ENCODE assay signal across 21 cellular contexts in the genomic region with DNA sequence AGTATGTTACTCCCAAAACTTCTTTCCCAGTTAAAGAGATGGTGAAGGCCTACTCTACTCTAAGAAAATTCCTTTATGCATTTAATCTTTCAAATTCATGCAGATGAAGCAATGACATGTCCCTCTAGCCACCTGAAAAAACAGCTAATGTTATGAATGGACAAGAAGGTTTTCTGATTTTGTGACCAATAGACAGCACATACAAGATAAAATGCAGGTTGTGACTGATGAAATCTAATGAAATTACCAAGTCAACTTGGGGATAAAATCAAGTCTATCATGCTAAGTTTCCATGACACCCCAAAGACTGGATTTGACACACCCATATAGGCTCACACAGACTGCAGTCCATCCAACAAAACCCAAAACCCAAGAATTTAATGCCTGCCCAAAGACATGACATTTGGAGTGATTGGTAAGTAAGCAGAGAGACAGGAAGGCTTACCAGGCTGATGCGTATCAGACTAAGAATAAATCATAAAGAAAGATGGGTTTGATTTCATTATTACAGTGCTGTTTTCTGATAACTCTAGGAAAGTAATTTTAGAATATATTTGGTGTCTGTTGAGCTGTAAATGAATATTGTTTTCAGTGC. TPM values are rescaled to one million over a fixed set of nuclear protein-coding genes. Genes with fewer than 3 reads are reported as not detected.
A peak's percentile ranks its signal among the peaks of the same experiment; 100 is the strongest.
DNase-seq lines count a peak whose midpoint lies in the region; ATAC-seq and TF ChIP-seq lines count a peak whose summit lies in the region.
"Had no signal": no experiment of that assay in that cellular context is flagged by ENCODE, and none has a peak within 500 bp of the region (broad histone marks: within the 10 kb centered on the region; RNA-seq: fewer than 3 reads in every experiment).

No MANE protein-coding gene starts in this region.

- no peaks in the 10 kb centered on the region for H3K9me3 Mint-ChIP-seq in activated T-cell treated with anti-CD3 and anti-CD28 coated beads, Interleukin-2, amount 50 U/mL, for 4 hours
- H3K9me3 Mint-ChIP-seq in activated B cell treated with CpG ODN at 0.5 μM for 24 hours, result no peaks in the 10 kb centered on the region
- peaks cover 0 to 1% of the 10 kb centered on the region in 2 donors for H3K9me3 Mint-ChIP-seq in stimulated activated naive B cell treated with anti-CD40 and anti-IgM and Interleukin-4, amounts not matched to agents 10 μg/mL and 1 μg/mL and 100 μg/mL, for 72 hours
- H3K9me3 Mint-ChIP-seq: brain; H9; T-helper 1 cell treated with Interleukin-12 subunit alpha and Interleukin-12 subunit beta and Interleukin-4 antibody, amounts not matched to agents 30 μg/mL and 1 μg/mL, for 36 hours had no signal

- CTCF ChIA-PET in activated B cell treated with CpG ODN at 0.5 μM for 24 hours (lab: Charles Lee), result no interaction called here

- no peak for TF ChIP-seq CTCF in activated B cell treated with CpG ODN at 0.5 μM for 24 hours (IDR thresholded peaks at IDR 0.05)

- H3K27ac ChIP-seq in epithelial cell of prostate, result peak overlapping the region; percentile 16
- H3K27ac ChIP-seq: foreskin keratinocyte, heart right ventricle had no signal

- POLR2A ChIA-PET in activated B cell treated with CpG ODN at 0.5 μM for 24 hours (lab: Charles Lee), result interaction anchor here (1.5 kb wide), 1 partner anchor 59 kb away, joined by 5 read pairs; no protein-coding TSS in a partner anchor

- no peak for DNase-seq in activated T-cell treated with anti-CD3 and anti-CD28 coated beads, Interleukin-2, amount 50 U/mL, for 4 hours
- DNase-seq in activated T-cell treated with anti-CD3 and anti-CD28 coated beads for 4 hours (no peak), activated B cell treated with CpG ODN at 0.5 μM for 24 hours (no peak), epithelial cell of prostate (ENCODE audit: low read depth, low spot score) (no peak), NCI-H1930 (lab: John Stamatoyannopoulos, UW) (no peak), NCI-H2081 (lab: John Stamatoyannopoulos, UW) (no peak)
- no peak for DNase-seq in stimulated activated naive B cell treated with anti-CD40 and anti-IgM and Interleukin-4, amounts not matched to agents 10 μg/mL and 1 μg/mL and 100 μg/mL, for 72 hours
- no peak for DNase-seq in activated CD8-positive, alpha-beta memory T cell treated with anti-CD3 and anti-CD28 coated beads for 24 hours
- DNase-seq: activated CD4-positive, alpha-beta T cell treated with anti-CD3 and anti-CD28 coated beads, Interleukin-2, amount 50 U/mL, for 1 hour; effector CD4-positive, alpha-beta T cell; foreskin keratinocyte; H9; heart right ventricle; IMR-90; NCI-H1092 treated with DMSO at 0.1 percent for 48 hours; NCI-H2029; NCI-H2227 treated with DMSO at 0.1 percent for 48 hours; occipital lobe; stimulated activated CD8-positive, alpha-beta memory T cell treated with anti-CD3 and anti-CD28 coated beads, Interleukin-4, amount 100 ng/mL, for 48 hours had no signal

- H3K36me3 Mint-ChIP-seq in activated T-cell treated with anti-CD3 and anti-CD28 coated beads, Interleukin-2, amount 50 U/mL, for 4 hours (ENCODE audit: insufficient read depth), result peaks cover 63% of the 10 kb centered on the region
- peaks cover 76% of the 10 kb centered on the region for H3K36me3 Mint-ChIP-seq in activated B cell treated with CpG ODN at 0.5 μM for 24 hours (ENCODE audit: low read depth)
- peaks cover 47 to 56% of the 10 kb centered on the region in 2 donors for H3K36me3 Mint-ChIP-seq in stimulated activated naive B cell treated with anti-CD40 and anti-IgM and Interleukin-4, amounts not matched to agents 10 μg/mL and 1 μg/mL and 100 μg/mL, for 72 hours

- peak; percentile 18 to 53 for ATAC-seq in activated T-cell treated with anti-CD3 and anti-CD28 coated beads, Interleukin-2, amount 50 U/mL, for 4 hours
- ATAC-seq in activated B cell treated with CpG ODN at 0.5 μM for 24 hours (ENCODE audit: low read depth), result no peak
- no peak for ATAC-seq in stimulated activated naive B cell treated with anti-CD40 and anti-IgM and Interleukin-4, amounts not matched to agents 10 μg/mL and 1 μg/mL and 100 μg/mL, for 72 hours (replicated peaks)
- ATAC-seq: foreskin keratinocyte, heart right ventricle had no signal

- H3K27me3 Mint-ChIP-seq in activated T-cell treated with anti-CD3 and anti-CD28 coated beads, Interleukin-2, amount 50 U/mL, for 4 hours (ENCODE audit: low read depth), result no peaks in the 10 kb centered on the region
- no peaks in the 10 kb centered on the region for H3K27me3 Mint-ChIP-seq in activated B cell treated with CpG ODN at 0.5 μM for 24 hours
- H3K27me3 Mint-ChIP-seq in stimulated activated naive B cell treated with anti-CD40 and anti-IgM and Interleukin-4, amounts not matched to agents 10 μg/mL and 1 μg/mL and 100 μg/mL, for 72 hours, result no peaks in the 10 kb centered on the region
- H3K27me3 Mint-ChIP-seq: brain had no signal

- intact Hi-C loops in activated B cell treated with CpG ODN at 0.5 μM for 24 hours (cut with micrococcal nuclease), result loop anchor here (5.0 kb wide), 3 partner anchors 137 to 413 kb away; no protein-coding TSS in a partner anchor

- H3K4me1 Mint-ChIP-seq in activated T-cell treated with anti-CD3 and anti-CD28 coated beads, Interleukin-2, amount 50 U/mL, for 4 hours (ENCODE audit: low read depth), result peaks cover 74% of the 10 kb centered on the region
- peaks cover 91% of the 10 kb centered on the region for H3K4me1 Mint-ChIP-seq in activated B cell treated with CpG ODN at 0.5 μM for 24 hours
- peaks cover 47 to 79% of the 10 kb centered on the region in 2 donors for H3K4me1 Mint-ChIP-seq in stimulated activated naive B cell treated with anti-CD40 and anti-IgM and Interleukin-4, amounts not matched to agents 10 μg/mL and 1 μg/mL and 100 μg/mL, for 72 hours
- H3K4me1 Mint-ChIP-seq: brain had no signal

- peak overlapping the region; percentile 47 for H3K27ac Mint-ChIP-seq in activated B cell treated with CpG ODN at 0.5 μM for 24 hours
- H3K27ac Mint-ChIP-seq in stimulated activated naive B cell treated with anti-CD40 and anti-IgM and Interleukin-4, amounts not matched to agents 10 μg/mL and 1 μg/mL and 100 μg/mL, for 72 hours, result peak overlapping the region; percentile 48
- H3K27ac Mint-ChIP-seq: H9; T-helper 1 cell treated with Interleukin-12 subunit alpha and Interleukin-12 subunit beta and Interleukin-4 antibody, amounts not matched to agents 30 μg/mL and 1 μg/mL, for 36 hours had no signal

- H3K4me3 Mint-ChIP-seq in activated T-cell treated with anti-CD3 and anti-CD28 coated beads, Interleukin-2, amount 50 U/mL, for 4 hours, result no peak overlapping the region
- H3K4me3 Mint-ChIP-seq in activated B cell treated with CpG ODN at 0.5 μM for 24 hours, result no peak overlapping the region
- peak overlapping the region; percentile 8 to 53 for H3K4me3 Mint-ChIP-seq in stimulated activated naive B cell treated with anti-CD40 and anti-IgM and Interleukin-4, amounts not matched to agents 10 μg/mL and 1 μg/mL and 100 μg/mL, for 72 hours
- H3K4me3 Mint-ChIP-seq: brain; H9; T-helper 1 cell treated with Interleukin-12 subunit alpha and Interleukin-12 subunit beta and Interleukin-4 antibody, amounts not matched to agents 30 μg/mL and 1 μg/mL, for 36 hours had no signal

RNA-seq across cellular contexts. Expression of gene CD47, which starts 26.4 kb away (rescaled TPM):
- 100 to 1,000 TPM; 112 to 126 (median 115) TPM for total RNA-seq in activated T-cell treated with anti-CD3 and anti-CD28 coated beads, Interleukin-2, amount 50 U/mL, for 4 hours
- 158 and 184 TPM in 2 replicates for total RNA-seq in activated B cell treated with CpG ODN at 0.5 μM for 24 hours

Comparison
In these comparisons a context has a peak if more than half of its experiments do, and no peak if none do; other contexts are left out.
1. ATAC-seq: peak in activated T-cell treated with anti-CD3 and anti-CD28 coated beads, Interleukin-2, amount 50 U/mL, for 4 hours (2 of 2); none in activated B cell treated with CpG ODN at 0.5 μM for 24 hours (single experiment) and stimulated activated naive B cell treated with anti-CD40 and anti-IgM and Interleukin-4, amounts not matched to agents 10 μg/mL and 1 μg/mL and 100 μg/mL, for 72 hours (0 of 2).
2. H3K4me3 Mint-ChIP-seq: peak in stimulated activated naive B cell treated with anti-CD40 and anti-IgM and Interleukin-4, amounts not matched to agents 10 μg/mL and 1 μg/mL and 100 μg/mL, for 72 hours (2 of 2); none in activated T-cell treated with anti-CD3 and anti-CD28 coated beads, Interleukin-2, amount 50 U/mL, for 4 hours (single experiment) and activated B cell treated with CpG ODN at 0.5 μM for 24 hours (single experiment).